In genomic region chr4:140095694-140096482, GRCh38 we compare ENCODE assay signal across 9 cellular contexts. TPM values are rescaled to one million over a fixed set of nuclear protein-coding genes. Genes with fewer than 3 reads are reported as not detected.
DNase-seq lines count a peak whose midpoint lies in the region; ATAC-seq and TF ChIP-seq lines count a peak whose summit lies in the region.
"Had no signal": no experiment of that assay in that cellular context is flagged by ENCODE, and none has a peak within 500 bp of the region (broad histone marks: within the 10 kb centered on the region; RNA-seq: fewer than 3 reads in every experiment).

No MANE protein-coding gene starts in this region.

- TF ChIP-seq CTCF in CD4-positive, alpha-beta T cell (IDR thresholded peaks at IDR 0.05): no peak

- H3K27ac ChIP-seq in CD4-positive, alpha-beta T cell (ENCODE audit: low read depth, low read length): peak overlapping the region; percentile 69
- H3K27ac ChIP-seq in duodenal mucosa (ENCODE audit: low read depth, low read length) (peak overlapping the region; percentile 47), subcutaneous abdominal adipose tissue (ENCODE audit: low read depth, low read length) (peak overlapping the region; percentile 55)

- H3K4me1 ChIP-seq in duodenal mucosa (ENCODE audit: control insufficient read depth in 1 of 2, insufficient read depth in 2 of 2, low read length in 2 of 2) (peaks cover 41 to 67% of the 10 kb centered on the region in 2 donors), subcutaneous abdominal adipose tissue (ENCODE audit: control insufficient read depth in 5 of 5, insufficient read depth in 5 of 5, low read length in 5 of 5) (peaks cover 3 to 97% (median 79%) of the 10 kb centered on the region in 5 donors)

- H3K9ac ChIP-seq in duodenal mucosa (ENCODE audit: low read depth in 1 of 2, low read length in 2 of 2) (no peak overlapping the region), subcutaneous abdominal adipose tissue (ENCODE audit: low read length in 5 of 5) (peak overlapping the region in 3 of 5 donors; percentile 20 to 59 (median 53))

- peak; percentile 72 for ATAC-seq in CD4-positive, alpha-beta T cell (ENCODE audit: poor library complexity)
- ATAC-seq in GM18505 (IDR thresholded peaks at IDR 0.05; ENCODE audit: unreplicated experiment): no peak

- TF ChIP-seq POLR2A in GM18505 (IDR thresholded peaks at IDR 0.05; ENCODE audit: borderline replicate concordance, extremely low read depth, insufficient read depth, insufficient read length): no peak

- H3K4me3 Mint-ChIP-seq in CD4-positive, alpha-beta T cell: peak overlapping the region; percentile 77
- peak overlapping the region; percentile 37 to 88 (median 56) for H3K4me3 Mint-ChIP-seq in IgD-negative memory B cell
- H3K4me3 Mint-ChIP-seq in activated CD4-positive, alpha-beta T cell treated with anti-CD3 and anti-CD28 coated beads, Interleukin-2, amount 10 ng/mL, durations not matched to agents 7 days and 5 days: peak overlapping the region; percentile 68

- DNase-seq in CD4-positive, alpha-beta T cell: peak; percentile 16 to 71 (median 38)
- DNase-seq in activated CD4-positive, alpha-beta T cell treated with anti-CD3 and anti-CD28 coated beads, Interleukin-2, amount 10 ng/mL, durations not matched to agents 7 days and 5 days: peak; percentile 67
- DNase-seq in mucosa of gallbladder (ENCODE audit: low spot score) (peak; percentile 38), foreskin melanocyte (no peak)

- no peaks in the 10 kb centered on the region for H3K9me3 ChIP-seq in CD4-positive, alpha-beta T cell (ENCODE audit: control insufficient read depth, low read length)
- H3K9me3 ChIP-seq in duodenal mucosa (ENCODE audit: control insufficient read depth in 1 of 2, low read length in 2 of 2) (no peaks in the 10 kb centered on the region), subcutaneous abdominal adipose tissue (ENCODE audit: control insufficient read depth in 5 of 5, low read length in 5 of 5) (no peaks in the 10 kb centered on the region)
- H3K9me3 ChIP-seq: HAP-1 had no signal

- POLR2A ChIA-PET in CD4-positive, alpha-beta T cell (lab: Charles Lee): interaction anchor here (1.0 to 2.6 kb wide), 11 partner anchors 8 to 148 kb away, joined by 3 to 19 read pairs (median 6); partner anchors contain the start of gene MAML3
- POLR2A ChIA-PET in activated CD4-positive, alpha-beta T cell treated with anti-CD3 and anti-CD28 coated beads, Interleukin-2, amount 10 ng/mL, durations not matched to agents 7 days and 5 days (lab: Charles Lee): interaction anchor here (0.7 to 1.2 kb wide), 4 partner anchors 20 to 39 kb away, joined by 3 to 4 read pairs (median 4); no protein-coding TSS in a partner anchor

- intact Hi-C loops in CD4-positive, alpha-beta T cell (cut with DNase I, micrococcal nuclease): loop anchor here (1.0 to 5.0 kb wide), 5 partner anchors 21 to 54 kb away; no protein-coding TSS in a partner anchor

- H3K36me3 ChIP-seq in duodenal mucosa (ENCODE audit: control insufficient read depth in 1 of 2, insufficient read depth in 2 of 2, low read length in 2 of 2) (no peaks in the 10 kb centered on the region), subcutaneous abdominal adipose tissue (ENCODE audit: control insufficient read depth in 5 of 5, insufficient read depth in 5 of 5, low read length in 5 of 5) (no peaks in the 10 kb centered on the region)
- H3K36me3 ChIP-seq: HAP-1 had no signal

- peak overlapping the region; percentile 96 for H3K27ac Mint-ChIP-seq in CD4-positive, alpha-beta T cell
- H3K27ac Mint-ChIP-seq in IgD-negative memory B cell: peak overlapping the region in 1 of 3 donors; percentile 69
- H3K27ac Mint-ChIP-seq in activated CD4-positive, alpha-beta T cell treated with anti-CD3 and anti-CD28 coated beads, Interleukin-2, amount 10 ng/mL, durations not matched to agents 7 days and 5 days: peak overlapping the region; percentile 92

- H3K27me3 Mint-ChIP-seq in CD4-positive, alpha-beta T cell: no peaks in the 10 kb centered on the region
- peaks cover 46% of the 10 kb centered on the region for H3K27me3 Mint-ChIP-seq in IgD-negative memory B cell
- H3K27me3 Mint-ChIP-seq in activated CD4-positive, alpha-beta T cell treated with anti-CD3 and anti-CD28 coated beads, Interleukin-2, amount 10 ng/mL, durations not matched to agents 7 days and 5 days: no peaks in the 10 kb centered on the region

- no peaks in the 10 kb centered on the region for H3K36me3 Mint-ChIP-seq in CD4-positive, alpha-beta T cell (ENCODE audit: low read depth)
- H3K36me3 Mint-ChIP-seq in IgD-negative memory B cell: no peaks in the 10 kb centered on the region
- H3K36me3 Mint-ChIP-seq in activated CD4-positive, alpha-beta T cell treated with anti-CD3 and anti-CD28 coated beads, Interleukin-2, amount 10 ng/mL, durations not matched to agents 7 days and 5 days (ENCODE audit: low read depth): no peaks in the 10 kb centered on the region

- H3K4me1 Mint-ChIP-seq in CD4-positive, alpha-beta T cell (ENCODE audit: low read depth): peaks cover 76% of the 10 kb centered on the region
- peaks cover 26 to 45% (median 42%) of the 10 kb centered on the region in 3 donors for H3K4me1 Mint-ChIP-seq in IgD-negative memory B cell
- peaks cover 91% of the 10 kb centered on the region for H3K4me1 Mint-ChIP-seq in activated CD4-positive, alpha-beta T cell treated with anti-CD3 and anti-CD28 coated beads, Interleukin-2, amount 10 ng/mL, durations not matched to agents 7 days and 5 days

- H3K4me3 ChIP-seq in duodenal mucosa (ENCODE audit: low read depth in 1 of 2, low read length in 2 of 2) (peak overlapping the region; percentile 26 to 29), subcutaneous abdominal adipose tissue (ENCODE audit: low read depth in 1 of 5, low read length in 5 of 5) (peak overlapping the region in 4 of 5 donors; percentile 2 to 36 (median 30))
- H3K4me3 ChIP-seq: HAP-1 had no signal

- no peaks in the 10 kb centered on the region for H3K27me3 ChIP-seq in CD4-positive, alpha-beta T cell (ENCODE audit: control insufficient read depth, insufficient read depth, low read length)
- H3K27me3 ChIP-seq in duodenal mucosa (ENCODE audit: control insufficient read depth in 1 of 2, insufficient read depth in 2 of 2, low read length in 2 of 2) (no peaks in the 10 kb centered on the region), subcutaneous abdominal adipose tissue (ENCODE audit: control insufficient read depth in 5 of 5, insufficient read depth in 4 of 5, low read length in 5 of 5) (no peaks in the 10 kb centered on the region)

- no peaks in the 10 kb centered on the region for H3K9me3 Mint-ChIP-seq in CD4-positive, alpha-beta T cell
- peaks cover 0 to 10% (median 0%) of the 10 kb centered on the region in 3 donors for H3K9me3 Mint-ChIP-seq in IgD-negative memory B cell
- H3K9me3 Mint-ChIP-seq in activated CD4-positive, alpha-beta T cell treated with anti-CD3 and anti-CD28 coated beads, Interleukin-2, amount 10 ng/mL, durations not matched to agents 7 days and 5 days: no peaks in the 10 kb centered on the region

- CTCF ChIA-PET in CD4-positive, alpha-beta T cell (lab: Charles Lee): interaction anchor here (1.1 to 2.2 kb wide), 2 partner anchors 21 to 25 kb away, joined by 3 to 6 read pairs; no protein-coding TSS in a partner anchor
- CTCF ChIA-PET in activated CD4-positive, alpha-beta T cell treated with anti-CD3 and anti-CD28 coated beads, Interleukin-2, amount 10 ng/mL, durations not matched to agents 7 days and 5 days (lab: Charles Lee): interaction anchor here (0.7 to 3.1 kb wide), 12 partner anchors 9 to 158 kb away, joined by 3 to 9 read pairs (median 3); no protein-coding TSS in a partner anchor

RNA-seq across cellular contexts. Expression of gene MAML3, which starts 58.1 kb away (rescaled TPM):
- 1 to 10 TPM; 2.5 to 2.9 TPM for total RNA-seq in CD4-positive, alpha-beta T cell
- polyA plus RNA-seq in IgD-negative memory B cell: 0.03 TPM
- 1 to 10 TPM; 2.0 to 2.2 TPM for total RNA-seq in activated CD4-positive, alpha-beta T cell treated with anti-CD3 and anti-CD28 coated beads, Interleukin-2, amount 10 ng/mL, durations not matched to agents 7 days and 5 days
- 13.9 TPM for total RNA-seq in mucosa of gallbladder

Comparison
In these comparisons a context has a peak if more than half of its experiments do, and no peak if none do; other contexts are left out.
1. H3K9ac ChIP-seq: peak in subcutaneous abdominal adipose tissue (3 of 5); none in duodenal mucosa (0 of 2).
2. Peak in every context shown above with its lines, with median percentiles within 50 percentile points of each other: H3K27ac ChIP-seq and H3K4me3 Mint-ChIP-seq.